ENCODE assay signal across 21 cellular contexts in genomic region chr13:91764527-91764926, GRCh38.
DNase-seq lines count a peak whose midpoint lies in the region; ATAC-seq, FAIRE-seq and TF ChIP-seq lines count a peak whose summit lies in the region.
"Had no signal": no experiment of that assay in that cellular context is flagged by ENCODE, and none has a peak within 500 bp of the region (broad histone marks: within the 10 kb centered on the region; RNA-seq: fewer than 3 reads in every experiment).

No MANE protein-coding gene starts in this region.

- peak; percentile 61 for ATAC-seq in GM18868 (IDR thresholded peaks at IDR 0.05; ENCODE audit: unreplicated experiment)
- no peak for ATAC-seq in GM19397 (IDR thresholded peaks at IDR 0.05; ENCODE audit: unreplicated experiment)
- ATAC-seq: CD8-positive, alpha-beta T cell had no signal

- no peak overlapping the region for H3K4me3 ChIP-seq in OCI-LY3 (ENCODE audit: low read length)
- H3K4me3 ChIP-seq in mesendoderm (ENCODE audit: low read length), result no peak overlapping the region
- H3K4me3 ChIP-seq: BLaER1, HAP-1 had no signal

- H3K27me3 ChIP-seq in OCI-LY3 (ENCODE audit: low read depth, low read length) (no peaks in the 10 kb centered on the region), mesendoderm (ENCODE audit: insufficient read depth, low read length, poor library complexity) (no peaks in the 10 kb centered on the region)
- H3K27me3 ChIP-seq: BLaER1 had no signal

- no peak overlapping the region for H4K8ac ChIP-seq in mesendoderm (ENCODE audit: low read depth, low read length)

- H4K5ac ChIP-seq in mesendoderm (ENCODE audit: low read length), result no peak overlapping the region

- H3K9ac ChIP-seq in OCI-LY3 (ENCODE audit: low read length) (no peak overlapping the region), mesendoderm (ENCODE audit: low read length) (no peak overlapping the region)
- H3K9ac ChIP-seq: BLaER1 had no signal

- H2AFZ ChIP-seq in OCI-LY3 (ENCODE audit: low read depth, low read length), result peak overlapping the region; percentile 36; the same call in 1 of the 2 replicates

- H3K18ac ChIP-seq in mesendoderm (ENCODE audit: low read length), result peak overlapping the region; percentile 25

- H2BK15ac ChIP-seq in mesendoderm (replicated peaks; ENCODE audit: low read depth), result no peak overlapping the region

- H3K56ac ChIP-seq in mesendoderm (ENCODE audit: low read length), result no peak overlapping the region

- no peaks in the 10 kb centered on the region for H3K36me3 ChIP-seq in OCI-LY3 (replicated peaks; ENCODE audit: low read depth, low read length)
- H3K36me3 ChIP-seq in mesendoderm (ENCODE audit: control insufficient read depth, insufficient read depth, low read length), result no peaks in the 10 kb centered on the region
- H3K36me3 ChIP-seq: BLaER1, HAP-1 had no signal

- no peaks in the 10 kb centered on the region for H3K9me3 ChIP-seq in OCI-LY3 (ENCODE audit: insufficient read depth, low read length)
- H3K9me3 ChIP-seq: BLaER1, HAP-1 had no signal

- H4K20me1 ChIP-seq in OCI-LY3 (ENCODE audit: insufficient read depth, low read length), result no peaks in the 10 kb centered on the region
- H4K20me1 ChIP-seq: BLaER1 had no signal

- no peak overlapping the region for H2BK120ac ChIP-seq in mesendoderm (ENCODE audit: low read depth, low read length)

- H3K79me2 ChIP-seq in OCI-LY3 (ENCODE audit: low read length) (no peaks in the 10 kb centered on the region), mesendoderm (ENCODE audit: control insufficient read depth, insufficient read depth, low read length) (no peaks in the 10 kb centered on the region)

- no peak overlapping the region for H2AK5ac ChIP-seq in mesendoderm (ENCODE audit: low read length)

- no peaks in the 10 kb centered on the region for H3K79me1 ChIP-seq in mesendoderm (ENCODE audit: low read length)

- no peak overlapping the region for H3K23ac ChIP-seq in mesendoderm (ENCODE audit: low read length)

- no CpG with 5 or more reads among the region's 7 CpGs for WGBS in mesendoderm (ENCODE audit: extremely low coverage, insufficient coverage, low lambda C conversion rate)

- H3K4me2 ChIP-seq in OCI-LY3 (ENCODE audit: low read length) (peak overlapping the region; percentile 37), mesendoderm (ENCODE audit: low read length) (no peak overlapping the region)
- H3K4me2 ChIP-seq: BLaER1 had no signal

- no peak overlapping the region for H3K4ac ChIP-seq in mesendoderm (ENCODE audit: low read depth, low read length)

- no peak for TF ChIP-seq CTCF in OCI-LY3 (IDR thresholded peaks at IDR 0.05; ENCODE audit: low read depth, low read length)

- H2BK5ac ChIP-seq in mesendoderm (ENCODE audit: low read length), result no peak overlapping the region

- H3K27ac ChIP-seq in OCI-LY3 (ENCODE audit: low read length), result no peak overlapping the region
- peak overlapping the region; percentile 17 for H3K27ac ChIP-seq in mesendoderm (ENCODE audit: low read depth, low read length)
- H3K27ac ChIP-seq: BLaER1, C4-2B had no signal

- peaks cover 9% of the 10 kb centered on the region for H3K4me1 ChIP-seq in OCI-LY3 (ENCODE audit: low read length)
- H3K4me1 ChIP-seq in mesendoderm (ENCODE audit: control insufficient read depth, low read depth, low read length), result no peaks in the 10 kb centered on the region
- H3K4me1 ChIP-seq: BLaER1, HAP-1 had no signal

- DNase-seq in mesendoderm (no peak), AG08395 (ENCODE audit: low spot score) (no peak), frontal cortex (ENCODE audit: low spot score in 2 of 2) (no peak)
- DNase-seq: CD4-positive, CD25-positive, alpha-beta regulatory T cell; CD8-positive, alpha-beta T cell; DMS 273 treated with DMSO at 0.1 percent for 48 hours; DMS79; EL; GDM1; GOT3; HFFc6 had no signal

- FAIRE-seq in frontal cortex (lab: Jason Lieb, UNC), result no peak
- FAIRE-seq: D721Med, GM12892, GM19239, H54 had no signal
